ENCODE assay signal across 1 cellular context in the genomic region with DNA sequence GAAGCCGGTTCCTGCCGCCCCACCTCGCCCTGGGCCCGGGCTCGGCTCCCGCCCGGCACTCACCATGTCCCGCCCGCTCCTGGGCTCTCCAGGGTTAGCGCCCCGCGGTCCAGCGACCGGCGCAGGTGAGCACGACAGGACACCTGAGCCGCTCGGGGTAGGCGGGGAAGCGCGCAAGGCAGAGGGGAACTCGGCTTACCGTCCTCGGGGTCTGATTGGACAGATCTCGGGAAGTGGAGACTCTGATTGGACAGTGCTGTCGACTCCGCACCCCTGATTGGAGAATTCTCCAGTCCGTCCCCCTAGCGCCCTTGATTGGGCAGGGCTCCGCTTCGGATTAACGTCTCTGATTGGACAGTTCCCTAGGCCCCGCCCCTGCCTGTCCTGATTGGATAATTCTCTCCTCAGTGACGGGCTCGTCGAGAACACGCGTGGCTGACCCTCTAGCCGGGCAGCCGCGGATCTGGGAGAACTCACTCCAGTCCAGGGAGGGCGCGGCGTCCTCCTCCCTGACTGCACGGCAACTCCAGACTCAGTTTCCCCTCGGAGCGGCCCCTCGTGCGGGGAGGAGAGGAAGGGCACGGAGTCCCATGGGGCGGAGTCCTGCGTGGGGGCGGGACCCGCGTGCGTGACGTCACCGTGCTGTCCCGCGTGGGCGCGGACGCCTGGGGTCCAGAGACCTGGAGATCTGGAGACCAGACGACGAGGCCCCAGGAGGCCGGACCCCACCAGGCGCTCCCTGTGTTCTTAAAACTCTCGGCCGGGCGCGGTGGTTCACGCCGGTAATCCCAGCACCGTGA.
TF ChIP-seq lines count a peak whose summit lies in the region.

TSS of gene ZNF77 (minus strand) at position 197 of the 800 bp plus-strand sequence. CDS start at position 66, 131 bp downstream.

TF ChIP-seq in HEK293, 187 proteins besides CTCF, POLR2A, EP300 and RAD21 (continued from another document):
- TF ChIP-seq, protein P1, sequence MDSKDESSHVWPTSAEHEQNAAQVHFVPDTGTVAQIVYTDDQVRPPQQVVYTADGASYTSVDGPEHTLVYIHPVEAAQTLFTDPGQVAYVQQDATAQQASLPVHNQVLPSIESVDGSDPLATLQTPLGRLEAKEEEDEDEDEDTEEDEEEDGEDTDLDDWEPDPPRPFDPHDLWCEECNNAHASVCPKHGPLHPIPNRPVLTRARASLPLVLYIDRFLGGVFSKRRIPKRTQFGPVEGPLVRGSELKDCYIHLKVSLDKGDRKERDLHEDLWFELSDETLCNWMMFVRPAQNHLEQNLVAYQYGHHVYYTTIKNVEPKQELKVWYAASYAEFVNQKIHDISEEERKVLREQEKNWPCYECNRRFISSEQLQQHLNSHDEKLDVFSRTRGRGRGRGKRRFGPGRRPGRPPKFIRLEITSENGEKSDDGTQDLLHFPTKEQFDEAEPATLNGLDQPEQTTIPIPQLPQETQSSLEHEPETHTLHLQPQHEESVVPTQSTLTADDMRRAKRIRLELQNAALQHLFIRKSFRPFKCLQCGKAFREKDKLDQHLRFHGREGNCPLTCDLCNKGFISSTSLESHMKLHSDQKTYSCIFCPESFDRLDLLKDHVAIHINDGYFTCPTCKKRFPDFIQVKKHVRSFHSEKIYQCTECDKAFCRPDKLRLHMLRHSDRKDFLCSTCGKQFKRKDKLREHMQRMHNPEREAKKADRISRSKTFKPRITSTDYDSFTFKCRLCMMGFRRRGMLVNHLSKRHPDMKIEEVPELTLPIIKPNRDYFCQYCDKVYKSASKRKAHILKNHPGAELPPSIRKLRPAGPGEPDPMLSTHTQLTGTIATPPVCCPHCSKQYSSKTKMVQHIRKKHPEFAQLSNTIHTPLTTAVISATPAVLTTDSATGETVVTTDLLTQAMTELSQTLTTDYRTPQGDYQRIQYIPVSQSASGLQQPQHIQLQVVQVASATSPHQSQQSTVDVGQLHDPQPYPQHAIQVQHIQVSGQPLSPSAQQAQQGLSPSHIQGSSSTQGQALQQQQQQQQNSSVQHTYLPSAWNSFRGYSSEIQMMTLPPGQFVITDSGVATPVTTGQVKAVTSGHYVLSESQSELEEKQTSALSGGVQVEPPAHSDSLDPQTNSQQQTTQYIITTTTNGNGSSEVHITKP (tag by site-specific recombination; IDR thresholded peaks at IDR 0.05): peak; percentile 64
- TF ChIP-seq ZNF354C (tag by site-specific recombination; IDR thresholded peaks at IDR 0.05; ENCODE audit: borderline replicate concordance, low read depth) (no peak), ZSCAN4 (tag by site-specific recombination; IDR thresholded peaks at IDR 0.05) (peak; percentile 42; the same call in 1 of the 2 replicates), ZNF701 (tag by site-specific recombination; IDR thresholded peaks at IDR 0.05) (no peak), ZNF677 (tag by site-specific recombination; IDR thresholded peaks at IDR 0.05) (no peak), ZNF600 (tag by site-specific recombination; IDR thresholded peaks at IDR 0.05) (no peak)
- TF ChIP-seq, protein P2, sequence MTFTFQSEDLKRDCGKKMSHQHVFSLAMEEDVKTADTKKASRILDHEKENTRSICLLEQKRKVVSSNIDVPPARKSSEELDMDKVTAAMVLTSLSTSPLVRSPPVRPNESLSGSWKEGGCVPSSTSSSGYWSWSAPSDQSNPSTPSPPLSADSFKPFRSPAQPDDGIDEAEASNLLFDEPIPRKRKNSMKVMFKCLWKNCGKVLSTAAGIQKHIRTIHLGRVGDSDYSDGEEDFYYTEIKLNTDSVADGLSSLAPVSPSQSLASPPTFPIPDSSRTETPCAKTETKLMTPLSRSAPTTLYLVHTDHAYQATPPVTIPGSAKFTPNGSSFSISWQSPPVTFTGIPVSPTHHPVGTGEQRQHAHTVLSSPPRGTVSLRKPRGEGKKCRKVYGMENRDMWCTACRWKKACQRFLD (tag by site-specific recombination; IDR thresholded peaks at IDR 0.05): no peak
- TF ChIP-seq, protein P3, sequence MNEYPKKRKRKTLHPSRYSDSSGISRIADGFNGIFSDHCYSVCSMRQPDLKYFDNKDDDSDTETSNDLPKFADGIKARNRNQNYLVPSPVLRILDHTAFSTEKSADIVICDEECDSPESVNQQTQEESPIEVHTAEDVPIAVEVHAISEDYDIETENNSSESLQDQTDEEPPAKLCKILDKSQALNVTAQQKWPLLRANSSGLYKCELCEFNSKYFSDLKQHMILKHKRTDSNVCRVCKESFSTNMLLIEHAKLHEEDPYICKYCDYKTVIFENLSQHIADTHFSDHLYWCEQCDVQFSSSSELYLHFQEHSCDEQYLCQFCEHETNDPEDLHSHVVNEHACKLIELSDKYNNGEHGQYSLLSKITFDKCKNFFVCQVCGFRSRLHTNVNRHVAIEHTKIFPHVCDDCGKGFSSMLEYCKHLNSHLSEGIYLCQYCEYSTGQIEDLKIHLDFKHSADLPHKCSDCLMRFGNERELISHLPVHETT (tag by site-specific recombination; IDR thresholded peaks at IDR 0.05): peak; percentile 57; the same call in 1 of the 2 replicates
